Comparison of ENCODE assay signal across 9 cellular contexts in genomic region chr5:39424751-39425524, GRCh38. TPM values are rescaled to one million over a fixed set of nuclear protein-coding genes. Genes with fewer than 3 reads are reported as not detected.
DNase-seq lines count a peak whose midpoint lies in the region; FAIRE-seq and TF ChIP-seq lines count a peak whose summit lies in the region.
"Had no signal": no experiment of that assay in that cellular context is flagged by ENCODE, and none has a peak within 500 bp of the region (broad histone marks: within the 10 kb centered on the region; RNA-seq: fewer than 3 reads in every experiment).

Gene DAB2, minus strand, starts transcription at chr5:39424980. Its CDS starts 30,660 bp downstream, at chr5:39394320.

- no peaks in the 10 kb centered on the region for H3K27me3 Mint-ChIP-seq in Calu3 (ENCODE audit: unreplicated experiment)
- H3K27me3 Mint-ChIP-seq in T-helper 1 cell treated with Interleukin-12 subunit alpha and Interleukin-12 subunit beta and Interleukin-4 antibody, amounts not matched to agents 30 μg/mL and 1 μg/mL, for 36 hours (ENCODE audit: low read depth) = peaks cover 70% of the 10 kb centered on the region

- H3K4me1 ChIP-seq in right atrium auricular region = peaks cover 0 to 47% of the 10 kb centered on the region in 2 donors

- no peaks in the 10 kb centered on the region for H3K9me3 ChIP-seq in right atrium auricular region

- H3K4me3 ChIP-seq in HL-60 (replicated peaks; ENCODE audit: insufficient read depth, low read length) (peak within 1 kb of the TSS; percentile 36), right atrium auricular region (peak within 1 kb of the TSS; percentile 47 to 60)

- H3K4me1 Mint-ChIP-seq in Calu3 (ENCODE audit: low read depth, unreplicated experiment) = peaks cover 36% of the 10 kb centered on the region
- H3K4me1 Mint-ChIP-seq in T-helper 1 cell treated with Interleukin-12 subunit alpha and Interleukin-12 subunit beta and Interleukin-4 antibody, amounts not matched to agents 30 μg/mL and 1 μg/mL, for 36 hours (ENCODE audit: low read depth) = peaks cover 6% of the 10 kb centered on the region

- DNase-seq in Calu3 = peak; percentile 81
- peak; percentile 26 to 39 for DNase-seq in HL-60 (ENCODE audit: low read depth in 1 of 2, low spot score in 1 of 2)
- peak; percentile 94 for DNase-seq in astrocyte of the hippocampus (ENCODE audit: low read depth, low spot score)
- peak; percentile 91 for DNase-seq in right atrium auricular region (ENCODE audit: low spot score)
- DNase-seq in posterior vena cava (ENCODE audit: low spot score) = peak; percentile 96
- peak; percentile 94 for DNase-seq in urothelium cell line (ENCODE audit: low spot score)
- DNase-seq in NCI-H345 (lab: John Stamatoyannopoulos, UW) = no peak

- TF ChIP-seq CTCF in Calu3 (IDR thresholded peaks at IDR 0.05; ENCODE audit: unreplicated experiment) = peak; percentile 70
- no peak for TF ChIP-seq CTCF in HL-60 (IDR thresholded peaks at IDR 0.05; ENCODE audit: insufficient read depth, low read length)
- TF ChIP-seq CTCF in right atrium auricular region (IDR thresholded peaks at IDR 0.05) = peak in 1 of 2 donors; percentile 67

- CTCF ChIA-PET in Calu3 (lab: Charles Lee) = interaction anchor here (0.6 to 2.2 kb wide), 17 partner anchors 13 to 990 kb away, joined by 3 to 31 read pairs (median 5); no protein-coding TSS in a partner anchor

- H3K27ac ChIP-seq in HL-60 (replicated peaks) (no peak within 1 kb of the TSS), right atrium auricular region (peak within 1 kb of the TSS; percentile 79 to 86)

- peak; percentile 5 for FAIRE-seq in urothelium cell line (lab: Jason Lieb, UNC)

- intact Hi-C loops in Calu3 (cut with micrococcal nuclease; ENCODE audit: unreplicated experiment) (loop anchor here (1.0 to 10.0 kb wide), 3 partner anchors 122 to 578 kb away; partner anchors contain the start of genes FYB1 and OSMR), posterior vena cava (cut with DNase I) (no loop called here)

- H3K36me3 Mint-ChIP-seq in Calu3 (ENCODE audit: insufficient read depth, unreplicated experiment) = peaks cover 21% of the 10 kb centered on the region
- no peaks in the 10 kb centered on the region for H3K36me3 Mint-ChIP-seq in T-helper 1 cell treated with Interleukin-12 subunit alpha and Interleukin-12 subunit beta and Interleukin-4 antibody, amounts not matched to agents 30 μg/mL and 1 μg/mL, for 36 hours (ENCODE audit: low read depth)

- no peaks in the 10 kb centered on the region for H3K9me3 Mint-ChIP-seq in Calu3 (ENCODE audit: low read depth, unreplicated experiment)
- no peaks in the 10 kb centered on the region for H3K9me3 Mint-ChIP-seq in T-helper 1 cell treated with Interleukin-12 subunit alpha and Interleukin-12 subunit beta and Interleukin-4 antibody, amounts not matched to agents 30 μg/mL and 1 μg/mL, for 36 hours

- no peaks in the 10 kb centered on the region for H3K36me3 ChIP-seq in right atrium auricular region

- H3K4me3 Mint-ChIP-seq in Calu3 (ENCODE audit: low read depth, unreplicated experiment) = peak within 1 kb of the TSS; percentile 89
- peak within 1 kb of the TSS; percentile 50 for H3K4me3 Mint-ChIP-seq in T-helper 1 cell treated with Interleukin-12 subunit alpha and Interleukin-12 subunit beta and Interleukin-4 antibody, amounts not matched to agents 30 μg/mL and 1 μg/mL, for 36 hours

- no TSS peak for BruUV-seq in Calu3 (replicated peaks; lab: Mats Ljungman, UMichigan)

- H3K27me3 ChIP-seq in HL-60 (ENCODE audit: insufficient read depth, poor library complexity, severe bottlenecking) = peaks cover 12% of the 10 kb centered on the region
- H3K27me3 ChIP-seq in right atrium auricular region = no peaks in the 10 kb centered on the region

- H3K27ac Mint-ChIP-seq in Calu3 (ENCODE audit: unreplicated experiment) = peak within 1 kb of the TSS; percentile 53
- no peak within 1 kb of the TSS for H3K27ac Mint-ChIP-seq in T-helper 1 cell treated with Interleukin-12 subunit alpha and Interleukin-12 subunit beta and Interleukin-4 antibody, amounts not matched to agents 30 μg/mL and 1 μg/mL, for 36 hours

RNA-seq across cellular contexts. Expression of gene DAB2, which starts in this region (rescaled TPM):
- total RNA-seq in Calu3 (2022) (9.5 and 12.4 TPM in 2 replicates), right atrium auricular region (10 to 100 TPM; 17.5 to 29.2 TPM), posterior vena cava (100 to 1,000 TPM in 1 of 2 donors, 10 to 100 TPM in 1; 96.8 to 133 TPM)
- total RNA-seq: activated CD8-positive, alpha-beta memory T cell treated with anti-CD3 and anti-CD28 coated beads for 36 hours had no signal
